In genomic region chr14:55438066-55438683, GRCh38 we compare ENCODE assay signal across 8 cellular contexts. TPM values are rescaled to one million over a fixed set of nuclear protein-coding genes. Genes with fewer than 3 reads are reported as not detected.
DNase-seq lines count a peak whose midpoint lies in the region; ATAC-seq and TF ChIP-seq lines count a peak whose summit lies in the region.

No MANE protein-coding gene starts in this region.

- CTCF ChIA-PET in HEK293T (lab: Yijun Ruan, JAX) = interaction anchor here (0.6 to 2.1 kb wide), 11 partner anchors 8 to 1045 kb away, joined by 3 to 11 read pairs (median 3); no protein-coding TSS in a partner anchor

- H3K9me3 ChIP-seq in right lobe of liver = no peaks in the 10 kb centered on the region

- TF ChIP-seq POLR2A in right lobe of liver (IDR thresholded peaks at IDR 0.05) = no peak

- intact Hi-C loops in right lobe of liver (cut with DNase I) = no loop called here

- in situ Hi-C loops in Caki2 (cut with HindIII; ENCODE audit: low pct_unique_long_range_greater_than_20kb, low sequenced_read_pairs) (no loop called here), brain microvascular endothelial cell (cut with HindIII; ENCODE audit: low pct_ligation_motif_present, low sequenced_read_pairs) (loop anchor here (25.0 kb wide), 1 partner anchor 1049 kb away; no protein-coding TSS in a partner anchor)

- no peaks in the 10 kb centered on the region for H3K27me3 ChIP-seq in brain microvascular endothelial cell (replicated peaks)
- H3K27me3 ChIP-seq in right lobe of liver = no peaks in the 10 kb centered on the region

- H3K36me3 ChIP-seq in brain microvascular endothelial cell (replicated peaks) (no peaks in the 10 kb centered on the region), right lobe of liver (no peaks in the 10 kb centered on the region)

- H3K4me3 ChIP-seq in brain microvascular endothelial cell (ENCODE audit: low read depth, low read length) (no peak overlapping the region), right lobe of liver (no peak overlapping the region)

- DNase-seq in Caki2 (ENCODE audit: low read depth) (peak; percentile 46), HEK293T (ENCODE audit: extremely low spot score) (peak; percentile 39), NCI-H510A treated with DMSO at 0.1 percent for 48 hours (lab: John Stamatoyannopoulos, UW) (peak; percentile 54), brain microvascular endothelial cell (peak; percentile 58), right lobe of liver (no peak)
- no peak for DNase-seq in central memory CD4-positive, alpha-beta T cell

- POLR2A ChIA-PET in HEK293T (lab: Yijun Ruan, JAX) = no interaction called here

- TF ChIP-seq CTCF in brain microvascular endothelial cell (IDR thresholded peaks at IDR 0.05; ENCODE audit: low read depth, low read length, missing control alignments) (peak; percentile 69), right lobe of liver (IDR thresholded peaks at IDR 0.05) (peak; percentile 35 to 43 (median 40))

- H3K27ac ChIP-seq in brain microvascular endothelial cell (no peak overlapping the region), right lobe of liver (no peak overlapping the region)

- ATAC-seq in right lobe of liver (peak; percentile 42 to 77 (median 56)), HG02870 (IDR thresholded peaks at IDR 0.05; ENCODE audit: unreplicated experiment) (no peak), HG02884 (IDR thresholded peaks at IDR 0.05; ENCODE audit: unreplicated experiment) (no peak)

- 37% methylated on average over 9 of the region's 10 CpGs for WGBS in right lobe of liver (ENCODE audit: insufficient coverage, low coverage, low lambda C conversion rate, missing lambda C conversion rate)

- no peaks in the 10 kb centered on the region for H3K4me1 ChIP-seq in right lobe of liver

TF ChIP-seq in HEK293T, 16 proteins besides CTCF, POLR2A, EP300 and RAD21:
- TF ChIP-seq ELF4 (IDR thresholded peaks at IDR 0.05) (no peak), BHLHE40 (IDR thresholded peaks at IDR 0.05; ENCODE audit: borderline replicate concordance) (no peak), L3MBTL2 (conservative IDR thresholded peaks at IDR 0.05) (no peak), HDGF (IDR thresholded peaks at IDR 0.05; ENCODE audit: borderline replicate concordance) (no peak), SUZ12 (IDR thresholded peaks at IDR 0.05) (no peak)

RNA-seq across cellular contexts. Expression of gene TBPL2, which starts 2.2 kb away (rescaled TPM):
- not detected in 2 replicates for total RNA-seq in Caki2 (2014; rRNA removed; shearing (Covaris generic); ENCODE audit: low replicate concordance)
- not detected for total RNA-seq in right lobe of liver

RNA-seq across cellular contexts. Expression of gene ATG14, which starts 26.5 kb away (rescaled TPM):
- total RNA-seq in Caki2 (2014; rRNA removed; shearing (Covaris generic); ENCODE audit: low replicate concordance) = 5.9 and 10.1 TPM in 2 replicates
- total RNA-seq in right lobe of liver = 1 to 10 TPM; 4.0 to 4.7 (median 4.2) TPM

Comparison
In these comparisons a context has a peak if more than half of its experiments do, and no peak if none do; other contexts are left out.
1. DNase-seq: peak in Caki2 (single experiment), HEK293T (single experiment), NCI-H510A treated with DMSO at 0.1 percent for 48 hours (single experiment) and brain microvascular endothelial cell (single experiment); none in right lobe of liver (0 of 3) and central memory CD4-positive, alpha-beta T cell (single experiment).
2. ATAC-seq: peak in right lobe of liver (4 of 4); none in HG02870 (single experiment) and HG02884 (single experiment).